ENCODE assay signal across 27 cellular contexts in genomic region chr16:8241408-8241807, GRCh38.
"Had no signal": no experiment of that assay in that cellular context is flagged by ENCODE, and none has a peak within 500 bp of the region (broad histone marks: within the 10 kb centered on the region; RNA-seq: fewer than 3 reads in every experiment).

No MANE protein-coding gene starts in this region.

- H3K9me3 ChIP-seq: left ventricle myocardium inferior, ovary, prostate gland, suprapubic skin, thoracic aorta, tibial artery, uterus had no signal

- H3K36me3 Mint-ChIP-seq: immature natural killer cell; memory B cell; naive B cell; natural killer cell; stimulated activated effector memory CD8-positive, alpha-beta T cell treated with anti-CD3 and anti-CD28 coated beads, Interleukin-12 subunit alpha, Interleukin-12 subunit beta, amount 100 ng/mL, for 72 hours; type B pancreatic cell had no signal

- FAIRE-seq: islet of Langerhans, kidney had no signal

- H3K4me1 Mint-ChIP-seq: immature natural killer cell; memory B cell; naive B cell; natural killer cell; stimulated activated effector memory CD8-positive, alpha-beta T cell treated with anti-CD3 and anti-CD28 coated beads, Interleukin-12 subunit alpha, Interleukin-12 subunit beta, amount 100 ng/mL, for 72 hours had no signal

- H3K9me3 Mint-ChIP-seq: type B pancreatic cell had no signal

- H3K36me3 ChIP-seq: left ventricle myocardium inferior, ovary, prostate gland, spleen, suprapubic skin, thoracic aorta, tibial artery, uterus had no signal

- H3K27me3 Mint-ChIP-seq: memory B cell; naive B cell; stimulated activated naive CD8-positive, alpha-beta T cell treated with anti-CD3 and anti-CD28 coated beads, Interleukin-15, Interleukin-2, amounts not matched to agents 100 ng/mL and 50 ng/mL, for 24 hours had no signal

- DNase-seq: head of caudate nucleus; hippocampal formation; immature natural killer cell; kidney; left ventricle myocardium inferior; midbrain; naive B cell; natural killer cell; nephron progenitor cell; ovary; retina; right cardiac atrium; spleen; stimulated activated CD4-positive, alpha-beta T cell treated with anti-CD3 and anti-CD28 coated beads, Interleukin-4, amount 100 ng/mL, for 24 hours; stimulated activated naive CD4-positive, alpha-beta T cell; tibial artery; uterus had no signal

- H3K27ac ChIP-seq: left ventricle myocardium inferior, ovary, prostate gland, skin epidermis, spleen, suprapubic skin, thoracic aorta, tibial artery, uterus had no signal

- H3K4me3 Mint-ChIP-seq: immature natural killer cell; memory B cell; naive B cell; natural killer cell; nephron progenitor cell; stimulated activated effector memory CD8-positive, alpha-beta T cell treated with anti-CD3 and anti-CD28 coated beads, Interleukin-12 subunit alpha, Interleukin-12 subunit beta, amount 100 ng/mL, for 72 hours; stimulated activated naive CD8-positive, alpha-beta T cell treated with anti-CD3 and anti-CD28 coated beads, Interleukin-15, Interleukin-2, amounts not matched to agents 100 ng/mL and 50 ng/mL, for 24 hours; type B pancreatic cell had no signal

- H3K4me3 ChIP-seq: left ventricle myocardium inferior, lung, ovary, prostate gland, skin epidermis, spleen, suprapubic skin, thoracic aorta, tibial artery, uterus had no signal

- H3K4me1 ChIP-seq: left ventricle myocardium inferior, prostate gland, spleen, suprapubic skin, tibial artery, uterus had no signal

- H3K27ac Mint-ChIP-seq: immature natural killer cell; memory B cell; naive B cell; natural killer cell; nephron progenitor cell; stimulated activated effector memory CD8-positive, alpha-beta T cell treated with anti-CD3 and anti-CD28 coated beads, Interleukin-12 subunit alpha, Interleukin-12 subunit beta, amount 100 ng/mL, for 72 hours; stimulated activated naive CD8-positive, alpha-beta T cell treated with anti-CD3 and anti-CD28 coated beads, Interleukin-15, Interleukin-2, amounts not matched to agents 100 ng/mL and 50 ng/mL, for 24 hours; type B pancreatic cell had no signal

- H3K27me3 ChIP-seq: ovary, spleen, suprapubic skin, tibial artery, uterus had no signal
